Comparison of ENCODE assay signal across 9 cellular contexts in genomic region chr1:60970081-60970509, GRCh38.
A peak's percentile ranks its signal among the peaks of the same experiment; 100 is the strongest.
DNase-seq lines count a peak whose midpoint lies in the region; ATAC-seq and TF ChIP-seq lines count a peak whose summit lies in the region.
"Had no signal": no experiment of that assay in that cellular context is flagged by ENCODE, and none has a peak within 500 bp of the region (broad histone marks: within the 10 kb centered on the region; RNA-seq: fewer than 3 reads in every experiment).

No MANE protein-coding gene starts in this region.

- H3K27ac Mint-ChIP-seq in activated naive CD4-positive, alpha-beta T cell treated with anti-CD3 and anti-CD28 coated beads for 36 hours: no peak overlapping the region

- H3K9me2 ChIP-seq in OCI-LY1 (ENCODE audit: low read depth, low read length): no peaks in the 10 kb centered on the region

- H3K27ac ChIP-seq in OCI-LY1 (ENCODE audit: low read depth, low read length, poor library complexity, severe bottlenecking) (no peak overlapping the region), esophagus squamous epithelium (peak overlapping the region in 1 of 4 donors; percentile 6), ovary (no peak overlapping the region)

- H3K9me3 ChIP-seq in OCI-LY1 (ENCODE audit: low read length) (peaks cover 3% of the 10 kb centered on the region; the same call in 1 of the 2 replicates), esophagus squamous epithelium (peaks cover 0 to 15% (median 11%) of the 10 kb centered on the region in 3 donors), ovary (peaks cover 0 to 2% of the 10 kb centered on the region in 2 donors)

- no peaks in the 10 kb centered on the region for H3F3A ChIP-seq in OCI-LY1 (ENCODE audit: insufficient read depth, low read length)

- no peak for TF ChIP-seq EP300 in ovary (IDR thresholded peaks at IDR 0.05)

- H3K4me1 Mint-ChIP-seq in activated naive CD4-positive, alpha-beta T cell treated with anti-CD3 and anti-CD28 coated beads for 36 hours (ENCODE audit: low read depth): no peaks in the 10 kb centered on the region

- H3K4me3 Mint-ChIP-seq in activated naive CD4-positive, alpha-beta T cell treated with anti-CD3 and anti-CD28 coated beads for 36 hours: no peak overlapping the region

- DNase-seq in Daoy (ENCODE audit: low read depth) (peak; percentile 24), esophagus squamous epithelium (lab: John Stamatoyannopoulos, UW) (no peak), ovary (no peak)
- DNase-seq in activated naive CD4-positive, alpha-beta T cell treated with anti-CD3 and anti-CD28 coated beads, Interleukin-2, amount 50 U/mL, for 16 hours: no peak
- no peak for DNase-seq in activated naive CD4-positive, alpha-beta T cell treated with anti-CD3 and anti-CD28 coated beads for 36 hours
- DNase-seq in stimulated activated CD4-positive, alpha-beta T cell treated with anti-CD3 and anti-CD28 coated beads, Interleukin-2, amount 100 ng/mL, for 48 hours: no peak
- DNase-seq: activated T-cell treated with anti-CD3 and anti-CD28 coated beads, Interleukin-2, amount 50 U/mL, for 48 hours had no signal

- H3K27me3 Mint-ChIP-seq in activated naive CD4-positive, alpha-beta T cell treated with anti-CD3 and anti-CD28 coated beads for 36 hours (ENCODE audit: low read depth): peaks cover 3% of the 10 kb centered on the region

- CTCF ChIA-PET in activated naive CD4-positive, alpha-beta T cell treated with anti-CD3 and anti-CD28 coated beads for 36 hours (lab: Charles Lee): no interaction called here

- H3K27me3 ChIP-seq in OCI-LY1 (ENCODE audit: insufficient read depth, low read length) (no peaks in the 10 kb centered on the region; the same call in 1 of the 2 replicates), esophagus squamous epithelium (no peaks in the 10 kb centered on the region), ovary (no peaks in the 10 kb centered on the region)

- 11 to 13% methylated on average over 7 of the region's 7 CpGs for WGBS in esophagus squamous epithelium, 2 donors
- 5 to 10% (median 9%) methylated on average over 7 of the region's 7 CpGs for WGBS in ovary, 3 donors

- no peaks in the 10 kb centered on the region for H3K79me2 ChIP-seq in OCI-LY1 (ENCODE audit: insufficient read depth, low read length)

- H3K4me3 ChIP-seq in OCI-LY1 (ENCODE audit: low read depth, low read length, poor library complexity, severe bottlenecking) (no peak overlapping the region), esophagus squamous epithelium (no peak overlapping the region), ovary (no peak overlapping the region)

- no peak overlapping the region for H2AFZ ChIP-seq in OCI-LY1 (ENCODE audit: low read length)

- no peaks in the 10 kb centered on the region for H3K4me1 ChIP-seq in OCI-LY1 (ENCODE audit: insufficient read depth, low read length, severe bottlenecking)
- peaks cover 0 to 16% (median 0%) of the 10 kb centered on the region in 3 donors for H3K4me1 ChIP-seq in esophagus squamous epithelium
- H3K4me1 ChIP-seq in ovary (ENCODE audit: insufficient read depth): peaks cover 2% of the 10 kb centered on the region

- peaks cover 12% of the 10 kb centered on the region for H3K9me3 Mint-ChIP-seq in activated naive CD4-positive, alpha-beta T cell treated with anti-CD3 and anti-CD28 coated beads for 36 hours

- peaks cover 3% of the 10 kb centered on the region for H3K36me3 Mint-ChIP-seq in activated naive CD4-positive, alpha-beta T cell treated with anti-CD3 and anti-CD28 coated beads for 36 hours (ENCODE audit: low read depth)

- intact Hi-C loops in esophagus squamous epithelium (cut with DNase I): no loop called here
- intact Hi-C loops in ovary (cut with DNase I): loop anchor here (2.0 to 10.0 kb wide), 6 partner anchors 72 to 885 kb away; no protein-coding TSS in a partner anchor
- intact Hi-C loops in activated naive CD4-positive, alpha-beta T cell treated with anti-CD3 and anti-CD28 coated beads for 36 hours (cut with micrococcal nuclease): loop anchor here (10.0 kb wide), 1 partner anchor 365 kb away; no protein-coding TSS in a partner anchor

- H4K20me1 ChIP-seq in OCI-LY1 (ENCODE audit: insufficient read depth, low read length): no peaks in the 10 kb centered on the region

- H3K36me3 ChIP-seq in OCI-LY1 (ENCODE audit: insufficient read depth, low read length): no peaks in the 10 kb centered on the region
- H3K36me3 ChIP-seq in esophagus squamous epithelium: no peaks in the 10 kb centered on the region
- no peaks in the 10 kb centered on the region for H3K36me3 ChIP-seq in ovary

- no peak overlapping the region for H3K9ac ChIP-seq in OCI-LY1 (ENCODE audit: low read length)

- ATAC-seq in GM18868 (IDR thresholded peaks at IDR 0.05; ENCODE audit: unreplicated experiment): no peak

- H3K4me2 ChIP-seq in OCI-LY1 (ENCODE audit: low read length): no peak overlapping the region

- peak; percentile 57 for TF ChIP-seq CTCF in OCI-LY1 (IDR thresholded peaks at IDR 0.05; ENCODE audit: low read length)
- peak in 5 of 6 experiments; percentile 44 to 66 (median 47) for TF ChIP-seq CTCF in esophagus squamous epithelium (IDR thresholded peaks at IDR 0.05)
- peak in 2 of 3 donors; percentile 68 to 84 for TF ChIP-seq CTCF in ovary (IDR thresholded peaks at IDR 0.05)

- TF ChIP-seq POLR2A in esophagus squamous epithelium (IDR thresholded peaks at IDR 0.05): no peak
- no peak for TF ChIP-seq POLR2A in ovary (IDR thresholded peaks at IDR 0.05)
